In the genomic region with DNA sequence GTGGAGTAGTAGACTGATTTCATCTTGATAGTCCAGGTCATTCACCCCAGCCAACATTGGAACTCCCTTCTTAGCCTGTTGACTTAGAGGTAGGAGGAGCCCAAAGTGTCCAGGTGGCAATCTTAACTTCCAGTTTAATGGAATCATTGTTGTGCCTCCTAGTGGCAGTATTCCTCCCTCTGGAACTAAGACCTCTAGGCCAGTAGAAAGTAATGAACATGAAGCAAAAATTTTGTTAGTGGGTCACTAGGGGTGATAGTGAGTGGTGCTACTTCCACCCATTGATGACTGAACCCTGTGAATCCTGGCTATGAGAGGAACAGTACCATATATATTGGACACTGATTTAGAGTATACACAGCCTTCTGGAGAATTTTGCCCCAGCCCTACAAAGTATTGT, we compare ENCODE assay signal across 12 cellular contexts. TPM values are rescaled to one million over a fixed set of nuclear protein-coding genes. Genes with fewer than 3 reads are reported as not detected.
DNase-seq lines count a peak whose midpoint lies in the region; TF ChIP-seq lines count a peak whose summit lies in the region.
"Not testable (repeated sequence)": the region's sequence is repeated elsewhere in the genome, so short reads cannot be mapped to it uniquely, and the experiment has no call there.
"Had no signal": no experiment of that assay in that cellular context is flagged by ENCODE, and none has a peak within 500 bp of the region (broad histone marks: within the 10 kb centered on the region; RNA-seq: fewer than 3 reads in every experiment).

No MANE protein-coding gene starts in this region.

- not testable (repeated sequence) for H3K79me2 ChIP-seq in H9 (ENCODE audit: insufficient read depth, low read length); SK-N-SH (ENCODE audit: insufficient read depth); hepatocyte

- not testable (repeated sequence) for H2BK20ac ChIP-seq in H9 (ENCODE audit: low read depth, low read length, poor library complexity, severe bottlenecking)

- not testable (repeated sequence) for H4K91ac ChIP-seq in H9 (ENCODE audit: insufficient read length, low read depth, low read length)

- H3K4me3 Mint-ChIP-seq in H9: not testable (repeated sequence)

- not testable (repeated sequence) for H3K27me3 ChIP-seq in H9 (ENCODE audit: insufficient read depth, low read length); SK-N-SH (ENCODE audit: insufficient read depth); hepatocyte; liver (ENCODE audit: control insufficient read depth in 4 of 4, insufficient read depth in 4 of 4, low read length in 3 of 4)

- H3K4me2 ChIP-seq in H9 (ENCODE audit: insufficient read depth, insufficient read length, low read length); SK-N-SH; hepatocyte: not testable (repeated sequence)

- not testable (repeated sequence) for H3K4me1 ChIP-seq in H9 (ENCODE audit: insufficient read depth, low read length); SK-N-SH (ENCODE audit: control insufficient read depth in 1 of 2, insufficient read depth in 2 of 2, low read depth in 1 of 2, low read length in 1 of 2); hepatocyte (ENCODE audit: insufficient read depth); liver (ENCODE audit: control insufficient read depth in 4 of 4, insufficient read depth in 4 of 4, low read length in 3 of 4)

- H4K8ac ChIP-seq in H9 (replicated peaks; ENCODE audit: insufficient read length, low read depth, low read length): not testable (repeated sequence)

- H2BK12ac ChIP-seq in H9 (ENCODE audit: insufficient read length, low read depth, low read length): not testable (repeated sequence)

- not testable (repeated sequence) for H3K56ac ChIP-seq in H9 (ENCODE audit: insufficient read length, low read depth, low read length)

- not testable (repeated sequence) for H3K4me1 Mint-ChIP-seq in H9

- H3T11ph ChIP-seq in H9 (ENCODE audit: low read length): not testable (repeated sequence)

- H3F3A ChIP-seq in SK-N-SH (replicated peaks; ENCODE audit: insufficient read depth): not testable (repeated sequence)

- H2BK120ac ChIP-seq in H9 (ENCODE audit: low read depth, low read length, poor library complexity, severe bottlenecking): not testable (repeated sequence)

- H3K27me3 Mint-ChIP-seq in H9 (ENCODE audit: low read depth): not testable (repeated sequence)

- H4K20me1 ChIP-seq in H9 (ENCODE audit: control insufficient read depth, insufficient read depth, insufficient read length); SK-N-SH (ENCODE audit: insufficient read depth); hepatocyte (ENCODE audit: insufficient read depth, poor library complexity, severe bottlenecking): not testable (repeated sequence)

- TF ChIP-seq CTCF in H9 (conservative IDR thresholded peaks at IDR 0.05) (peak; percentile 50; the same call in 2 of the 3 replicates), LNCaP clone FGC (IDR thresholded peaks at IDR 0.05; ENCODE audit: control insufficient read depth, extremely low read depth, insufficient read depth) (peak; percentile 9; the same call in 1 of the 2 replicates), SK-N-SH (IDR thresholded peaks at IDR 0.05) (peak; percentile 13; the same call in 1 of the 2 replicates), hepatocyte (IDR thresholded peaks at IDR 0.05; ENCODE audit: poor library complexity) (peak; percentile 2), liver (IDR thresholded peaks at IDR 0.05; ENCODE audit: low read depth, low read length, missing input control) (peak; percentile 7)
- TF ChIP-seq CTCF in coronary artery (IDR thresholded peaks at IDR 0.05): not testable (repeated sequence)

- CTCF ChIA-PET in SK-N-SH (lab: Yijun Ruan, JAX): not testable (repeated sequence)

- POLR2A ChIA-PET in SK-N-SH (lab: Yijun Ruan, JAX): not testable (repeated sequence)

- H3K4ac ChIP-seq in H9 (ENCODE audit: low read depth, low read length): not testable (repeated sequence)

- not testable (repeated sequence) for H3K9me2 ChIP-seq in SK-N-SH; hepatocyte (replicated peaks; ENCODE audit: insufficient read depth)

- not testable (repeated sequence) for H3K27ac ChIP-seq in H9 (ENCODE audit: insufficient read length, low read depth, low read length); SK-N-SH (ENCODE audit: low read depth in 2 of 2, low read length in 1 of 2); coronary artery; hepatocyte; liver (ENCODE audit: low read depth in 1 of 2, low read length in 2 of 2)

- H4K5ac ChIP-seq in H9 (ENCODE audit: insufficient read length, low read depth, low read length): not testable (repeated sequence)

- not testable (repeated sequence) for H3K9ac ChIP-seq in H9 (ENCODE audit: extremely low read depth, insufficient read length, low read length); SK-N-SH; liver (ENCODE audit: low read depth in 1 of 2, low read length in 2 of 2)

- peaks cover 22% of the 10 kb centered on the region for H3K9me3 ChIP-seq in H9 (ENCODE audit: control insufficient read depth, low read depth, low read length)
- H3K9me3 ChIP-seq in SK-N-SH; hepatocyte (ENCODE audit: low read depth); liver (ENCODE audit: control insufficient read depth in 4 of 4, low read length in 3 of 4): not testable (repeated sequence)

- H3K79me1 ChIP-seq in H9 (ENCODE audit: insufficient read depth, low read depth, low read length, poor library complexity, severe bottlenecking): not testable (repeated sequence)

- not testable (repeated sequence) for H3K36me3 ChIP-seq in SK-N-SH (replicated peaks in 1 of 2; ENCODE audit: control insufficient read depth in 1 of 2, insufficient read depth in 2 of 2, low read length in 1 of 2); hepatocyte (replicated peaks; ENCODE audit: insufficient read depth, low read depth); liver (ENCODE audit: control insufficient read depth in 4 of 4, insufficient read depth in 3 of 4, low read depth in 1 of 4, low read length in 3 of 4)

- peaks cover 49 to 54% of the 10 kb centered on the region in 2 experiments for H3K9me3 Mint-ChIP-seq in H9

- not testable (repeated sequence) for H3K27ac Mint-ChIP-seq in H9

- peak; percentile 15 for DNase-seq in DMS 273 (lab: John Stamatoyannopoulos, UW; ENCODE audit: unreplicated experiment)
- not testable (repeated sequence) for DNase-seq in H9; LNCaP clone FGC (ENCODE audit: low read depth); SK-N-SH; hepatocyte (ENCODE audit: low spot score)
- DNase-seq in coronary artery (ENCODE audit: low spot score): peak; percentile 4

- not testable (repeated sequence) for H3K4me3 ChIP-seq in LNCaP clone FGC (ENCODE audit: low read depth, low read length); SK-N-SH (ENCODE audit: low read depth in 2 of 2, low read length in 1 of 2); coronary artery; hepatocyte; liver (ENCODE audit: low read depth in 1 of 3, low read length in 3 of 3)

- H2AK5ac ChIP-seq in H9 (ENCODE audit: insufficient read length, low read length): not testable (repeated sequence)

- H3K23ac ChIP-seq in H9 (ENCODE audit: insufficient read length, low read depth, low read length): not testable (repeated sequence)

- not testable (repeated sequence) for TF ChIP-seq RAD21 in SK-N-SH (IDR thresholded peaks at IDR 0.05; ENCODE audit: low read length)
- TF ChIP-seq RAD21 in liver (IDR thresholded peaks at IDR 0.05): peak; percentile 34 to 70

- not testable (repeated sequence) for TF ChIP-seq EP300 in SK-N-SH (IDR thresholded peaks at IDR 0.05; ENCODE audit: borderline replicate concordance in 1 of 2, low read depth in 1 of 2, low read length in 1 of 2)

- not testable (repeated sequence) for H3K36me3 Mint-ChIP-seq in H9 (ENCODE audit: insufficient read depth in 1 of 3, low read depth in 3 of 3)

- not testable (repeated sequence) for H3K23me2 ChIP-seq in H9 (ENCODE audit: insufficient read length, low read depth, low read length, poor library complexity, severe bottlenecking)

- H2AFZ ChIP-seq in H9 (ENCODE audit: low read length); SK-N-SH (ENCODE audit: low read depth); hepatocyte: not testable (repeated sequence)

- not testable (repeated sequence) for H2BK5ac ChIP-seq in H9 (ENCODE audit: insufficient read length, low read length)

- H2BK15ac ChIP-seq in H9 (ENCODE audit: low read depth, low read length): not testable (repeated sequence)

- not testable (repeated sequence) for H3K14ac ChIP-seq in H9 (ENCODE audit: insufficient read depth, low read length)

- not testable (repeated sequence) for H3K18ac ChIP-seq in H9 (ENCODE audit: insufficient read length, low read depth, low read length)

TF ChIP-seq in liver, 16 proteins besides CTCF, POLR2A, EP300 and RAD21:
- TF ChIP-seq RXRA (IDR thresholded peaks at IDR 0.05) (peak; percentile 11 to 40), FOXA2 (IDR thresholded peaks at IDR 0.05) (peak; percentile 31)

RNA-seq across cellular contexts. Expression of a gene that starts 8.5 kb away (rescaled TPM):
- total RNA-seq in H9 (2021): 5.5 and 6.2 TPM in 2 replicates
- 0.67 and 0.76 TPM in 2 replicates for polyA plus RNA-seq in SK-N-SH (2012; rRNA removed)
- polyA plus RNA-seq in SK-N-SH (2012; cell fraction: cytosol; rRNA removed): 0.67 and 0.77 TPM in 2 replicates
- 1.2 and 1.4 TPM in 2 replicates for polyA plus RNA-seq in SK-N-SH (2012; cell fraction: nucleus; rRNA removed)
- 6.3 TPM in 2 replicates for total RNA-seq in hepatocyte
- 0.10 and 0.18 TPM in 2 replicates for polyA plus RNA-seq in hepatocyte
- 1 to 10 TPM; 2.7 to 5.2 TPM for total RNA-seq in liver
- polyA plus RNA-seq in liver: 1 to 10 TPM in 1 of 2 donors, under 1 TPM in 1; 0.40 to 1.3 TPM

RNA-seq across cellular contexts. Expression of a gene that starts 16.4 kb away (rescaled TPM):
- total RNA-seq in H9 (2021) (0.29 and 0.46 TPM in 2 replicates), hepatocyte (0.68 TPM in 1 of 2 replicates, not detected in the other), liver (not detected)
- polyA plus RNA-seq in SK-N-SH (2012; rRNA removed) (0.03 TPM in 1 of 2 replicates, not detected in the other), hepatocyte (0.35 and 0.48 TPM in 2 replicates), liver (under 1 TPM in 1 of 2 donors, not detected in 1; 0.03 TPM)
- polyA plus RNA-seq in SK-N-SH (2012; cell fraction: cytosol; rRNA removed): 0.05 TPM in 2 replicates
- polyA plus RNA-seq in SK-N-SH (2012; cell fraction: nucleus; rRNA removed): 0.07 TPM in 2 replicates
- total RNA-seq: A673; Calu3; CD4-positive, alpha-beta T cell; H4 had no signal
- polyA plus RNA-seq: IgD-negative memory B cell had no signal
